In the genomic region with DNA sequence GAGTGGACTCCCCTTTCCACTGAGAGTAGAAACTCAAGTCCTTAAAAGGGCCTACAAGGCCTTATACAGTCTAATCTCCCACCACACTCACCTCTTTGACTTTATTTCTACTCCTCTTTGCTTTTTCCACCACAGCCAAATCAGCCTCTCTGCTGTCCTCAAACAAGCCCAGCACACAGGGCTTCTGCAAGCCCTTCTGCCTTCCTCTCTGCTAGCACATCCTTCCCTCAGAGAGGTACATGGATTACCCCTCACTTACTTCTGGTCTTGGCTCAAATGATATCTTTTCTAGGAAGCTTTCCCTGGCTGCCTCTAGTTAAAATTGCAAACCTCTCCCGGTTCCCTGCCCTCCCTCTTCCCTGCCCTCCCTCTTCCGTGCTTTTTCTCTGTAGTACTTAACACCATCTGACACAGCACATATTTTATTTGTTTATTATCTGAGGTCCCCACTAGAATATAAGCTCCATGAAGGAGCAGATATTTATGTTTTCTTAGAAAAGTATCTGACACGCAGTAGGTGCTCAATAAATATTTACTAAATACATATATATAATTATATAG, we compare ENCODE assay signal across 8 cellular contexts. TPM values are rescaled to one million over a fixed set of nuclear protein-coding genes. Genes with fewer than 3 reads are reported as not detected.
A peak's percentile ranks its signal among the peaks of the same experiment; 100 is the strongest.
DNase-seq lines count a peak whose midpoint lies in the region; ATAC-seq and TF ChIP-seq lines count a peak whose summit lies in the region.

No MANE protein-coding gene starts in this region.

- CTCF ChIA-PET in AG04449 (lab: Yijun Ruan, JAX) = interaction anchor here (0.8 to 3.2 kb wide), 22 partner anchors 8 to 351 kb away, joined by 3 to 74 read pairs (median 5); no protein-coding TSS in a partner anchor

- H3K27me3 Mint-ChIP-seq in HFFc6 (ENCODE audit: insufficient read depth) = peaks cover 4% of the 10 kb centered on the region; the same call in 1 of the 2 replicates
- H3K27me3 Mint-ChIP-seq in naive thymus-derived CD8-positive, alpha-beta T cell = no peaks in the 10 kb centered on the region

- POLR2A ChIA-PET in AG04449 (lab: Yijun Ruan, JAX) = interaction anchor here (1.8 kb wide), 1 partner anchor 106 kb away, joined by 4 read pairs; no protein-coding TSS in a partner anchor
- POLR2A ChIA-PET in naive thymus-derived CD8-positive, alpha-beta T cell (lab: Charles Lee) = interaction anchor here (1.2 to 5.0 kb wide), 5 partner anchors 12 to 361 kb away, joined by 5 to 42 read pairs (median 7); partner anchors contain the start of gene B3GALNT2

- no peaks in the 10 kb centered on the region for H3K9me3 ChIP-seq in breast epithelium

- H3K36me3 Mint-ChIP-seq in HFFc6 (ENCODE audit: low read depth) = peaks cover 6% of the 10 kb centered on the region; the same call in 1 of the 2 replicates
- no peaks in the 10 kb centered on the region for H3K36me3 Mint-ChIP-seq in naive thymus-derived CD8-positive, alpha-beta T cell

- no peaks in the 10 kb centered on the region for H3K9me3 Mint-ChIP-seq in HFFc6
- H3K9me3 Mint-ChIP-seq in naive thymus-derived CD8-positive, alpha-beta T cell = no peaks in the 10 kb centered on the region

- H3K4me1 ChIP-seq in breast epithelium = peaks cover 0 to 13% of the 10 kb centered on the region in 2 donors

- ATAC-seq in naive thymus-derived CD8-positive, alpha-beta T cell = no peak
- ATAC-seq in GM18868 (IDR thresholded peaks at IDR 0.05; ENCODE audit: unreplicated experiment) = no peak

- DNase-seq in AG04449 (ENCODE audit: low read depth, low spot score) = no peak
- DNase-seq in HFFc6 = no peak
- no peak for DNase-seq in breast epithelium (ENCODE audit: low spot score in 2 of 2)
- DNase-seq in naive thymus-derived CD8-positive, alpha-beta T cell = no peak
- DNase-seq in ACHN = no peak
- DNase-seq in LoVo (ENCODE audit: low spot score) = no peak
- no peak for DNase-seq in iPS-NIHi11 (ENCODE audit: low spot score)

- no peak for TF ChIP-seq POLR2A in breast epithelium (IDR thresholded peaks at IDR 0.05)

- in situ Hi-C loops in ACHN (cut with HindIII; ENCODE audit: low pct_ligation_motif_present, low pct_unique_long_range_greater_than_20kb, low sequenced_read_pairs) = no loop called here

- peak overlapping the region; percentile 42 for H3K4me3 ChIP-seq in AG04449 (ENCODE audit: low read depth, low read length)
- H3K4me3 ChIP-seq in breast epithelium = peak overlapping the region; percentile 75 to 94 (median 94)

- H3K4me1 Mint-ChIP-seq in HFFc6 (ENCODE audit: low read depth) = peaks cover 51% of the 10 kb centered on the region
- peaks cover 21 to 66% (median 54%) of the 10 kb centered on the region in 4 donors for H3K4me1 Mint-ChIP-seq in naive thymus-derived CD8-positive, alpha-beta T cell

- TF ChIP-seq CTCF in AG04449 (IDR thresholded peaks at IDR 0.05; ENCODE audit: insufficient read depth, low read length, missing control alignments) = no peak
- TF ChIP-seq CTCF in HFFc6 (IDR thresholded peaks at IDR 0.05) = no peak
- TF ChIP-seq CTCF in breast epithelium (IDR thresholded peaks at IDR 0.05) = no peak

- peak overlapping the region; percentile 92 for H3K4me3 Mint-ChIP-seq in HFFc6
- peak overlapping the region; percentile 6 to 99 (median 96) for H3K4me3 Mint-ChIP-seq in naive thymus-derived CD8-positive, alpha-beta T cell

- H3K27ac ChIP-seq in breast epithelium = peak overlapping the region; percentile 4 to 98

- no peaks in the 10 kb centered on the region for H3K27me3 ChIP-seq in breast epithelium

- peak overlapping the region; percentile 73 for H3K27ac Mint-ChIP-seq in HFFc6
- peak overlapping the region; percentile 20 to 99 (median 86) for H3K27ac Mint-ChIP-seq in naive thymus-derived CD8-positive, alpha-beta T cell

- intact Hi-C loops in breast epithelium (cut with DNase I; ENCODE audit: low total_unique reads) = loop anchor here (10.0 kb wide), 1 partner anchor 80 kb away; no protein-coding TSS in a partner anchor

- H3K36me3 ChIP-seq in breast epithelium = no peaks in the 10 kb centered on the region

RNA-seq across cellular contexts. Expression of gene LYST, which starts 1.7 kb away (rescaled TPM):
- total RNA-seq in HFFc6 (2021; fragmentation: NEBNext Ultra II Directional; extraction: Animal tissue kit (Norgen Biotek cat#: 25700)) = 10 to 100 TPM; 13.2 to 18.9 (median 15.4) TPM
- total RNA-seq in breast epithelium = 10 to 100 TPM; 63.3 to 78.3 (median 66.1) TPM
- total RNA-seq in naive thymus-derived CD8-positive, alpha-beta T cell = 10 to 100 TPM; 23.0 to 27.2 TPM
- polyA plus RNA-seq in naive thymus-derived CD8-positive, alpha-beta T cell = 10 to 100 TPM in 1 of 3 donors, 1 to 10 TPM in 2; 6.4 to 10.9 (median 6.6) TPM
